ENCODE assay signal across 11 cellular contexts in genomic region chr19:43061326-43061725, GRCh38. TPM values are rescaled to one million over a fixed set of nuclear protein-coding genes. Genes with fewer than 3 reads are reported as not detected.
DNase-seq lines count a peak whose midpoint lies in the region; TF ChIP-seq lines count a peak whose summit lies in the region.
"Not testable (repeated sequence)": the region's sequence is repeated elsewhere in the genome, so short reads cannot be mapped to it uniquely, and the experiment has no call there.
"Had no signal": no experiment of that assay in that cellular context is flagged by ENCODE, and none has a peak within 500 bp of the region (broad histone marks: within the 10 kb centered on the region; RNA-seq: fewer than 3 reads in every experiment).

No MANE protein-coding gene starts in this region.

- H3K36me3 Mint-ChIP-seq in HFFc6 (ENCODE audit: low read depth), result peaks cover 25% of the 10 kb centered on the region

- H3K27me3 Mint-ChIP-seq in HFFc6 (ENCODE audit: insufficient read depth), result not testable (repeated sequence)

- H3K4me3 ChIP-seq in retinal pigment epithelial cell (ENCODE audit: low read length), result not testable (repeated sequence)

- H3K9me3 Mint-ChIP-seq in HFFc6, result peaks cover 15% of the 10 kb centered on the region

- peak overlapping the region; percentile 96 for H3K27ac Mint-ChIP-seq in HFFc6

- DNase-seq in EH (ENCODE audit: low read depth) (peak; percentile 79), GM04504 (ENCODE audit: low read depth) (peak; percentile 36), HFFc6 (peak; percentile 29), M059J (ENCODE audit: low read depth) (peak; percentile 49), cerebellar cortex (ENCODE audit: low spot score) (peak; percentile 68), fibroblast of peridontal ligament (ENCODE audit: extremely low read depth) (peak; percentile 34), kidney tubule cell (ENCODE audit: low spot score) (peak; percentile 33), retinal pigment epithelial cell (ENCODE audit: low read depth) (peak; percentile 34)

- peaks cover 61% of the 10 kb centered on the region for H3K4me1 Mint-ChIP-seq in HFFc6 (ENCODE audit: low read depth)

- not testable (repeated sequence) for H3K4me3 Mint-ChIP-seq in HFFc6

- not testable (repeated sequence) for TF ChIP-seq CTCF in HFFc6 (IDR thresholded peaks at IDR 0.05); retinal pigment epithelial cell (conservative IDR thresholded peaks at IDR 0.05; ENCODE audit: low read depth, low read length)

RNA-seq across cellular contexts. Expression of gene PSG2, which starts 21.2 kb away (rescaled TPM):
- total RNA-seq in HFFc6 (2021; fragmentation: NEBNext Ultra II Directional; extraction: Animal tissue kit (Norgen Biotek cat#: 25700)), result 1 to 10 TPM; 1.7 to 4.0 (median 2.9) TPM
- 0.34 and 1.1 TPM in 2 replicates for total RNA-seq in M059J (2014; rRNA removed; shearing (Covaris generic))
- total RNA-seq: CD8-positive, alpha-beta memory T cell; H4; HT-29 had no signal

RNA-seq across cellular contexts. Expression of gene PSG11, which starts 35.1 kb away (rescaled TPM):
- under 1 TPM in 5 of 6 experiments, not detected in 1; 0.19 to 0.84 (median 0.47) TPM for total RNA-seq in HFFc6 (2021; fragmentation: NEBNext Ultra II Directional; extraction: Animal tissue kit (Norgen Biotek cat#: 25700))
- total RNA-seq in M059J (2014; rRNA removed; shearing (Covaris generic)), result 0.49 and 0.69 TPM in 2 replicates
- total RNA-seq: CD8-positive, alpha-beta memory T cell; H4; HT-29 had no signal

Comparison
In these comparisons a context has a peak if more than half of its experiments do, and no peak if none do; other contexts are left out.
1. DNase-seq: peak in every context shown above with its lines; median percentile 79 in EH; 68 in cerebellar cortex; 49 in M059J; 36 in GM04504; 34 in fibroblast of peridontal ligament; 34 in retinal pigment epithelial cell; 33 in kidney tubule cell; 29 in HFFc6.